8 cellular contexts compared by ENCODE assay signal in genomic region chr3:100400424-100400781, GRCh38. TPM values are rescaled to one million over a fixed set of nuclear protein-coding genes. Genes with fewer than 3 reads are reported as not detected.
A peak's percentile ranks its signal among the peaks of the same experiment; 100 is the strongest.
DNase-seq lines count a peak whose midpoint lies in the region; ATAC-seq and TF ChIP-seq lines count a peak whose summit lies in the region.

No MANE protein-coding gene starts in this region.

- peak overlapping the region; percentile 87 to 99 (median 98) for H3K4me2 ChIP-seq in BLaER1 treated with 17β-estradiol and CSF1 and Interleukin-3, amounts not matched to agents 10 nM and 100 nM

- ATAC-seq in GM19455 (IDR thresholded peaks at IDR 0.05; ENCODE audit: unreplicated experiment): peak; percentile 16
- peak; percentile 11 for ATAC-seq in HG03565 (IDR thresholded peaks at IDR 0.05; ENCODE audit: unreplicated experiment)
- ATAC-seq in naive B cell (ENCODE audit: low read depth in 2 of 2): peak; percentile 19
- no peak for ATAC-seq in thoracic aorta (ENCODE audit: insufficient number of reproducible peaks, low FRiP score, low read depth)

- peak overlapping the region; percentile 66 to 97 (median 88) for H3K27ac ChIP-seq in BLaER1 treated with 17β-estradiol and CSF1 and Interleukin-3, amounts not matched to agents 10 nM and 100 nM
- H3K27ac ChIP-seq in thoracic aorta: peak overlapping the region; percentile 93 to 95

- peaks cover 0 to 15% (median 6%) of the 10 kb centered on the region in 11 experiments; a peak in 9 of 22 replicates for H3K9me3 ChIP-seq in BLaER1 treated with 17β-estradiol and CSF1 and Interleukin-3, amounts not matched to agents 10 nM and 100 nM (replicated peaks in 1 of 11)
- no peaks in the 10 kb centered on the region for H3K9me3 ChIP-seq in endocrine pancreas (ENCODE audit: control insufficient read depth, low read length)
- no peaks in the 10 kb centered on the region for H3K9me3 ChIP-seq in thoracic aorta

- peak overlapping the region; percentile 99 for H3K4me3 Mint-ChIP-seq in activated CD4-positive, alpha-beta T cell treated with anti-CD3 and anti-CD28 coated beads, Interleukin-2, amount 10 ng/mL, durations not matched to agents 7 days and 5 days
- H3K4me3 Mint-ChIP-seq in naive B cell: peak overlapping the region; percentile 97 to 99 (median 98)

- peak; percentile 50 for DNase-seq in activated CD4-positive, alpha-beta T cell treated with anti-CD3 and anti-CD28 coated beads, Interleukin-2, amount 10 ng/mL, durations not matched to agents 7 days and 5 days
- DNase-seq in naive B cell (no peak), thoracic aorta (ENCODE audit: low spot score) (no peak), occipital lobe (lab: John Stamatoyannopoulos, UW) (no peak)

- H3K4me1 ChIP-seq in BLaER1 treated with 17β-estradiol and CSF1 and Interleukin-3, amounts not matched to agents 10 nM and 100 nM: peaks cover 41 to 56% (median 46%) of the 10 kb centered on the region in 10 experiments
- peaks cover 24% of the 10 kb centered on the region for H3K4me1 ChIP-seq in endocrine pancreas (ENCODE audit: control insufficient read depth, insufficient read depth, low read length)
- peaks cover 25 to 45% of the 10 kb centered on the region in 2 donors for H3K4me1 ChIP-seq in thoracic aorta (ENCODE audit: control insufficient read depth in 1 of 2, low read depth in 2 of 2)

- H3K36me3 ChIP-seq in BLaER1 treated with 17β-estradiol and CSF1 and Interleukin-3, amounts not matched to agents 10 nM and 100 nM: peaks cover 0 to 24% (median 14%) of the 10 kb centered on the region in 11 experiments; a peak in 15 of 22 replicates
- H3K36me3 ChIP-seq in endocrine pancreas (ENCODE audit: control insufficient read depth, insufficient read depth, low read length) (no peaks in the 10 kb centered on the region), thoracic aorta (no peaks in the 10 kb centered on the region)

- POLR2A ChIA-PET in activated CD4-positive, alpha-beta T cell treated with anti-CD3 and anti-CD28 coated beads, Interleukin-2, amount 10 ng/mL, durations not matched to agents 7 days and 5 days (lab: Charles Lee): interaction anchor here (0.6 kb wide), 1 partner anchor 15 kb away, joined by 3 read pairs; no protein-coding TSS in a partner anchor

- CTCF ChIA-PET in activated CD4-positive, alpha-beta T cell treated with anti-CD3 and anti-CD28 coated beads, Interleukin-2, amount 10 ng/mL, durations not matched to agents 7 days and 5 days (lab: Charles Lee): interaction anchor here (1.1 kb wide), 1 partner anchor 8 kb away, joined by 3 read pairs; no protein-coding TSS in a partner anchor

- peaks cover 10% of the 10 kb centered on the region for H3K36me3 Mint-ChIP-seq in activated CD4-positive, alpha-beta T cell treated with anti-CD3 and anti-CD28 coated beads, Interleukin-2, amount 10 ng/mL, durations not matched to agents 7 days and 5 days (ENCODE audit: low read depth)
- no peaks in the 10 kb centered on the region for H3K36me3 Mint-ChIP-seq in naive B cell

- H3K9me3 Mint-ChIP-seq in activated CD4-positive, alpha-beta T cell treated with anti-CD3 and anti-CD28 coated beads, Interleukin-2, amount 10 ng/mL, durations not matched to agents 7 days and 5 days: peaks cover 2% of the 10 kb centered on the region
- H3K9me3 Mint-ChIP-seq in naive B cell: no peaks in the 10 kb centered on the region

- peaks cover 8 to 52% (median 46%) of the 10 kb centered on the region in 11 experiments; a peak in 20 of 22 replicates for H4K20me1 ChIP-seq in BLaER1 treated with 17β-estradiol and CSF1 and Interleukin-3, amounts not matched to agents 10 nM and 100 nM

- TF ChIP-seq CTCF in thoracic aorta (IDR thresholded peaks at IDR 0.05): no peak

- H3K4me3 ChIP-seq in BLaER1 treated with 17β-estradiol and CSF1 and Interleukin-3, amounts not matched to agents 10 nM and 100 nM: peak overlapping the region; percentile 81 to 97 (median 92)
- H3K4me3 ChIP-seq in endocrine pancreas (ENCODE audit: control insufficient read depth, insufficient read depth, low read length) (peak overlapping the region; percentile 94), thoracic aorta (peak overlapping the region; percentile 98)

- H3K27me3 ChIP-seq in BLaER1 treated with 17β-estradiol and CSF1 and Interleukin-3, amounts not matched to agents 10 nM and 100 nM: no peaks in the 10 kb centered on the region
- no peaks in the 10 kb centered on the region for H3K27me3 ChIP-seq in endocrine pancreas (ENCODE audit: control insufficient read depth, insufficient read depth, low read length)
- no peaks in the 10 kb centered on the region for H3K27me3 ChIP-seq in thoracic aorta (replicated peaks; ENCODE audit: insufficient read depth)

- H3K4me1 Mint-ChIP-seq in activated CD4-positive, alpha-beta T cell treated with anti-CD3 and anti-CD28 coated beads, Interleukin-2, amount 10 ng/mL, durations not matched to agents 7 days and 5 days: peaks cover 54% of the 10 kb centered on the region
- peaks cover 22 to 51% (median 35%) of the 10 kb centered on the region in 3 donors for H3K4me1 Mint-ChIP-seq in naive B cell

- H3K27me3 Mint-ChIP-seq in activated CD4-positive, alpha-beta T cell treated with anti-CD3 and anti-CD28 coated beads, Interleukin-2, amount 10 ng/mL, durations not matched to agents 7 days and 5 days: no peaks in the 10 kb centered on the region
- H3K27me3 Mint-ChIP-seq in naive B cell: no peaks in the 10 kb centered on the region

- H3K27ac Mint-ChIP-seq in activated CD4-positive, alpha-beta T cell treated with anti-CD3 and anti-CD28 coated beads, Interleukin-2, amount 10 ng/mL, durations not matched to agents 7 days and 5 days: peak overlapping the region; percentile 94
- peak overlapping the region in 4 of 6 donors; percentile 11 to 96 (median 41) for H3K27ac Mint-ChIP-seq in naive B cell

- H3K9ac ChIP-seq in BLaER1 treated with 17β-estradiol and CSF1 and Interleukin-3, amounts not matched to agents 10 nM and 100 nM: peak overlapping the region; percentile 85 to 92 (median 90)
- peak overlapping the region; percentile 86 for H3K9ac ChIP-seq in endocrine pancreas (ENCODE audit: control insufficient read depth, insufficient read depth, low read length)

RNA-seq across cellular contexts. Expression of gene TOMM70, which starts 0.5 kb away (rescaled TPM):
- total RNA-seq in activated CD4-positive, alpha-beta T cell treated with anti-CD3 and anti-CD28 coated beads, Interleukin-2, amount 10 ng/mL, durations not matched to agents 7 days and 5 days: 10 to 100 TPM; 37.9 to 43.6 TPM
- 10 to 100 TPM; 11.8 to 19.6 (median 16.3) TPM for polyA plus RNA-seq in naive B cell (ENCODE audit: low read depth in 6 of 6)
- total RNA-seq in thoracic aorta: 10 to 100 TPM; 22.5 to 30.3 TPM
- 125 TPM for total RNA-seq in occipital lobe

RNA-seq across cellular contexts. Expression of gene LNP1, which starts 0.9 kb away (rescaled TPM):
- 1 to 10 TPM in 1 of 2 experiments, under 1 TPM in 1; 0.72 to 1.2 TPM for total RNA-seq in activated CD4-positive, alpha-beta T cell treated with anti-CD3 and anti-CD28 coated beads, Interleukin-2, amount 10 ng/mL, durations not matched to agents 7 days and 5 days
- 1 to 10 TPM in 3 of 6 donors, under 1 TPM in 2, not detected in 1; 0.56 to 1.4 (median 1.0) TPM for polyA plus RNA-seq in naive B cell (ENCODE audit: low read depth in 6 of 6)
- total RNA-seq in thoracic aorta (10 to 100 TPM in 1 of 2 donors, 1 to 10 TPM in 1; 3.0 to 11.4 TPM), occipital lobe (6.4 TPM)
